Comparison of ENCODE assay signal across 26 cellular contexts in the genomic region with DNA sequence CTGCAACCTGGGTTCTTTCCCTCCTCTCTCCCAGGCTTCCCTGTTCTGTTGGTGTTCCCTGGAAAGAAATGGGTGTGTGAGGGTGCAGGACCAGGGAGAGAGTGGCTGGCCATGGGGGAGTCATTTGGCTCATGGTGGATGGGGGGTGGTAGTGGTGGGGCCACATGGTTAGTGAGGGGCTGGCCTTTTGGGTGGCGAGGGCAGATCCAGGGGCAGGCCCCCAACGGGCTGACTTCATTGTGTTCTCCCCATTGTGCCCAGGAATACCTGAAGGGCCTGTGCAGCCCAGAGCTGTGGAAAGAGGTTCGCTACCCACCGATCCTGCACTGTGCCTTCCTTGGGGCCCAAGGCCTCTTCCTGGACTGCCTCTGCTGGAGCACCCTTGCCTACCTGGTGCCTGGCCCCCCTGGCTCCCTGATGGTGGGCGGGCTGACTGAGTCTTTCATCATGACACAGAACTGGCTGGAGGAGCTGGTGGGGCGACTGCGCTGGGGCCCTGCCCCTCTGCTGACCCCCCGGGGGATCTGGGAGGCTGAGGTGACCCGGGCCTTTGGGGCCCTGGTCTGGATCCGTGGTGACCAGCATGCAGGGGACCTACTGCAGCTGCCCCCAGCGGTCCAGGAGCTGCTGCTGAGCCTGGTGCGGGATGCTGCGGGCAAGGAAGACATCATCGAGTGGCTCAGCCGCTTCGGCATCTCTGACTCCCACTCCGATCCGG. TPM values are rescaled to one million over a fixed set of nuclear protein-coding genes. Genes with fewer than 3 reads are reported as not detected.
"Had no signal": no experiment of that assay in that cellular context is flagged by ENCODE, and none has a peak within 500 bp of the region (broad histone marks: within the 10 kb centered on the region; RNA-seq: fewer than 3 reads in every experiment).

No MANE protein-coding gene starts in this region.

- FAIRE-seq: kidney had no signal

- H3K27ac Mint-ChIP-seq: dendritic cell treated with granulocyte-macrophage colony-stimulating factor and Interleukin-4, amounts not matched to agents 40 ng/mL and 50 ng/mL, for 4 days; endodermal cell; memory B cell; naive thymus-derived CD4-positive, alpha-beta T cell; nephron; stimulated activated naive B cell treated with anti-CD40 and anti-IgM and Interleukin-4, amounts not matched to agents 10 μg/mL and 1 μg/mL and 100 μg/mL, for 72 hours had no signal

- H3K27me3 ChIP-seq: colonic mucosa, gastrocnemius medialis, neural progenitor cell, right atrium auricular region, spleen, thyroid gland, vagina had no signal

- H3K9me3 ChIP-seq: colonic mucosa, gastrocnemius medialis, prostate gland, right atrium auricular region, spleen, thyroid gland, vagina had no signal

- H3K4me1 ChIP-seq: colonic mucosa, prostate gland had no signal

- H3K4me3 ChIP-seq: colonic mucosa, gastrocnemius medialis, lung, neural progenitor cell, prostate gland, right atrium auricular region, skin epidermis, spleen, thyroid gland, vagina had no signal

- H3K4me3 Mint-ChIP-seq: dendritic cell treated with granulocyte-macrophage colony-stimulating factor and Interleukin-4, amounts not matched to agents 40 ng/mL and 50 ng/mL, for 4 days; endodermal cell; memory B cell; naive thymus-derived CD4-positive, alpha-beta T cell; nephron; neural progenitor cell; stimulated activated naive B cell treated with anti-CD40 and anti-IgM and Interleukin-4, amounts not matched to agents 10 μg/mL and 1 μg/mL and 100 μg/mL, for 72 hours; stimulated activated naive CD8-positive, alpha-beta T cell treated with anti-CD3 and anti-CD28 coated beads, Interleukin-15, amount 100 ng/mL, for 72 hours had no signal

- ATAC-seq: esophagus mucosa; gastrocnemius medialis; left lobe of liver; naive thymus-derived CD4-positive, alpha-beta T cell; stimulated activated naive B cell treated with anti-CD40 and anti-IgM and Interleukin-4, amounts not matched to agents 10 μg/mL and 1 μg/mL and 100 μg/mL, for 72 hours; stimulated activated naive CD8-positive, alpha-beta T cell treated with anti-CD3 and anti-CD28 coated beads, Interleukin-15, amount 100 ng/mL, for 72 hours had no signal

- DNase-seq: colonic mucosa; effector CD8-positive, alpha-beta T cell; endodermal cell; foreskin fibroblast; gastrocnemius medialis; kidney; midbrain; naive thymus-derived CD4-positive, alpha-beta T cell; spleen; stimulated activated CD4-positive, alpha-beta T cell treated with anti-CD3 and anti-CD28 coated beads, Interleukin-4, amount 100 ng/mL, for 4 hours; stimulated activated naive B cell treated with anti-CD40 and anti-IgM and Interleukin-4, amounts not matched to agents 10 μg/mL and 1 μg/mL and 100 μg/mL, for 72 hours; stimulated activated naive CD8-positive, alpha-beta T cell treated with anti-CD3 and anti-CD28 coated beads, Interleukin-15, amount 100 ng/mL, for 72 hours; thyroid gland; trophoblast cell had no signal

- H3K4me1 Mint-ChIP-seq: memory B cell; naive thymus-derived CD4-positive, alpha-beta T cell; stimulated activated naive B cell treated with anti-CD40 and anti-IgM and Interleukin-4, amounts not matched to agents 10 μg/mL and 1 μg/mL and 100 μg/mL, for 72 hours; stimulated activated naive CD8-positive, alpha-beta T cell treated with anti-CD3 and anti-CD28 coated beads, Interleukin-15, amount 100 ng/mL, for 72 hours had no signal

- H3K9me3 Mint-ChIP-seq: dendritic cell treated with granulocyte-macrophage colony-stimulating factor and Interleukin-4, amounts not matched to agents 40 ng/mL and 50 ng/mL, for 4 days; endodermal cell; memory B cell; naive thymus-derived CD4-positive, alpha-beta T cell; nephron; stimulated activated naive B cell treated with anti-CD40 and anti-IgM and Interleukin-4, amounts not matched to agents 10 μg/mL and 1 μg/mL and 100 μg/mL, for 72 hours; stimulated activated naive CD8-positive, alpha-beta T cell treated with anti-CD3 and anti-CD28 coated beads, Interleukin-15, amount 100 ng/mL, for 72 hours had no signal

- H3K36me3 ChIP-seq: colonic mucosa, gastrocnemius medialis, neural progenitor cell, prostate gland had no signal

- H2AFZ ChIP-seq: neural progenitor cell had no signal

- H3K9ac ChIP-seq: neural progenitor cell had no signal

- H3K27ac ChIP-seq: colonic mucosa, epithelial cell of prostate, gastrocnemius medialis, neural progenitor cell, prostate gland, right atrium auricular region, skin epidermis, spleen, thyroid gland, vagina had no signal

- H3K36me3 Mint-ChIP-seq: memory B cell; naive thymus-derived CD4-positive, alpha-beta T cell; stimulated activated naive B cell treated with anti-CD40 and anti-IgM and Interleukin-4, amounts not matched to agents 10 μg/mL and 1 μg/mL and 100 μg/mL, for 72 hours had no signal

- H3K4me2 ChIP-seq: neural progenitor cell had no signal

RNA-seq across cellular contexts. Expression of a gene that starts 9.0 kb away (rescaled TPM):
- polyA plus RNA-seq: naive thymus-derived CD4-positive, alpha-beta T cell had no signal

RNA-seq across cellular contexts. Expression of a gene that starts 39.8 kb away (rescaled TPM):
- total RNA-seq: naive thymus-derived CD4-positive, alpha-beta T cell had no signal
- polyA plus RNA-seq: naive thymus-derived CD4-positive, alpha-beta T cell had no signal
